ENCODE assay signal across 14 cellular contexts in the genomic region with DNA sequence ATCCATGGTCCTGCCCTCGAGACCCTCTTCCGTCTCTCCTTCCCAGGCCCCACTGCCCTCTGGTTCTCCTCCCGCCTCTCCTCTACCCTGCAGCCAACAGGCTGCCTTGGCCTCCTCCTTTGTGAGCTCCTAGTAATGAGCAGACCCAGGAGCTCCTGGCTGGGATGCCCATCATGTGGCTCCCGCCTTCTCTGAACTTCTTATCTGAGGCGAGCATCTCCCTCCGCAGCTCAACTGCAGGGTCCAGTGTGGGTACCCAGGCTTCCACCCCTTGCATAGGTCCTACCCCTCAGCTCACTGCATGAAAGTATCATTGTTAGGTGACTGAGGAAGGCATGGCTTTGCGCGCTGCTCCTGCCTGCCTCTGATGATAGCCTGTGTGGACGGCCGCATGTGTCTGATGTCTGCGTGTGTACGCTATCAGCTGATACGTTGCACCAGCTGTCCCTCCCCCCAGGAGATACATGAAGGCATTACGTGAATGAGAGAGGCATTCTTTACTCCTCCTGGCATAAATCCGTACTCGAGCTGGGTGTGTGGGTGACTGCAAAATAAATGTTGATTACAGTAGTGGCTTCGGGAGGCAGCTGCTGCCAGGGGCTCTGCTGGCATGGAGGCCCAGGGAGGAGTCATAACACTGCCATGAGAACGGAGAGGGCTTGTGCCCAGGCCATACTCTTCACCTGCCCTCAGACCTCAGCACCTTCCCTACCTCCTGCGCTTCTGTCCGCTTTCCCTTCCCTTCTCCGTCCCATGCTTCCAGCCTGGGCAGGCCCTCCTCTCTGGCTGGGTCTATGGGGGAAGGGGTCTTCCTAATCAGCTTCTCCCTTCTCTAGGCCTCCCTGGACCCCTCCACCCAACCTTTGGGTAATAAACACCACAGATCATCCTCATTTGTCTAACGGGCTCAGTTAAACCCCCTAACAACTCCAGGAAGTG. TPM values are rescaled to one million over a fixed set of nuclear protein-coding genes. Genes with fewer than 3 reads are reported as not detected.
DNase-seq lines count a peak whose midpoint lies in the region; ATAC-seq and TF ChIP-seq lines count a peak whose summit lies in the region.
"Had no signal": no experiment of that assay in that cellular context is flagged by ENCODE, and none has a peak within 500 bp of the region (broad histone marks: within the 10 kb centered on the region; RNA-seq: fewer than 3 reads in every experiment).

No MANE protein-coding gene starts in this region.

- H3K4me3 Mint-ChIP-seq in activated CD4-positive, alpha-beta T cell treated with anti-CD3 and anti-CD28 coated beads for 36 hours: no peak overlapping the region
- H3K4me3 Mint-ChIP-seq in activated CD4-positive, alpha-beta T cell treated with anti-CD3 and anti-CD28 coated beads, Interleukin-2, amount 10 ng/mL, durations not matched to agents 24 days and 14 days: no peak overlapping the region

- intact Hi-C loops in activated CD4-positive, alpha-beta T cell treated with anti-CD3 and anti-CD28 coated beads for 36 hours (cut with DNase I, micrococcal nuclease): no loop called here
- intact Hi-C loops in activated CD4-positive, alpha-beta T cell treated with anti-CD3 and anti-CD28 coated beads, Interleukin-2, amount 10 ng/mL, durations not matched to agents 24 days and 14 days (cut with micrococcal nuclease): no loop called here
- intact Hi-C loops in posterior vena cava (cut with DNase I): loop anchor here in 1 of 2 donors (5.0 kb wide), 1 partner anchor 538 kb away; no protein-coding TSS in a partner anchor

- TF ChIP-seq EP300 in SK-N-SH (IDR thresholded peaks at IDR 0.05; ENCODE audit: borderline replicate concordance in 1 of 2, low read depth in 1 of 2, low read length in 1 of 2): no peak

- H3K9me2 ChIP-seq in Karpas-422 (replicated peaks; ENCODE audit: insufficient read depth, low read length) (no peaks in the 10 kb centered on the region), SK-N-SH (no peaks in the 10 kb centered on the region)

- no peak for DNase-seq in activated CD4-positive, alpha-beta T cell treated with anti-CD3 and anti-CD28 coated beads for 36 hours
- no peak for DNase-seq in activated CD4-positive, alpha-beta T cell treated with anti-CD3 and anti-CD28 coated beads, Interleukin-2, amount 10 ng/mL, durations not matched to agents 24 days and 14 days
- no peak for DNase-seq in Karpas-422
- DNase-seq in erythroblast (lab: John Stamatoyannopoulos, UW): peak; percentile 47 to 73
- DNase-seq in posterior vena cava (ENCODE audit: low spot score): peak; percentile 68
- no peak for DNase-seq in iPS-NIHi11 (ENCODE audit: low spot score)
- DNase-seq in SK-N-SH: no peak
- DNase-seq in HAP-1 (ENCODE audit: low spot score in 2 of 2): no peak
- DNase-seq: foreskin fibroblast; NCI-H1417; RPMI8226; stimulated activated naive CD4-positive, alpha-beta T cell treated with Interleukin-2 at 50 U/mL for 16 hours had no signal

- H3K9me3 ChIP-seq in Karpas-422 (ENCODE audit: low read length) (no peaks in the 10 kb centered on the region), SK-N-SH (no peaks in the 10 kb centered on the region), HAP-1 (no peaks in the 10 kb centered on the region)

- H3K79me2 ChIP-seq in Karpas-422 (ENCODE audit: low read length) (peaks cover 88% of the 10 kb centered on the region), SK-N-SH (ENCODE audit: insufficient read depth) (no peaks in the 10 kb centered on the region)

- no peak for ATAC-seq in activated CD4-positive, alpha-beta T cell treated with anti-CD3 and anti-CD28 coated beads for 36 hours

- in situ Hi-C loops in HAP-1 (cut with MboI; ENCODE audit: low sequenced_read_pairs): no loop called here

- no peaks in the 10 kb centered on the region for H3K27me3 Mint-ChIP-seq in activated CD4-positive, alpha-beta T cell treated with anti-CD3 and anti-CD28 coated beads for 36 hours
- H3K27me3 Mint-ChIP-seq in activated CD4-positive, alpha-beta T cell treated with anti-CD3 and anti-CD28 coated beads, Interleukin-2, amount 10 ng/mL, durations not matched to agents 24 days and 14 days: no peaks in the 10 kb centered on the region

- no peak for TF ChIP-seq POLR2A in erythroblast (IDR thresholded peaks at IDR 0.05; ENCODE audit: low read length)

- peak overlapping the region; percentile 33 for H3K27ac Mint-ChIP-seq in activated CD4-positive, alpha-beta T cell treated with anti-CD3 and anti-CD28 coated beads for 36 hours
- H3K27ac Mint-ChIP-seq in activated CD4-positive, alpha-beta T cell treated with anti-CD3 and anti-CD28 coated beads, Interleukin-2, amount 10 ng/mL, durations not matched to agents 24 days and 14 days: no peak overlapping the region
- H3K27ac Mint-ChIP-seq: activated T-helper 2 cell treated with anti-CD3 and anti-CD28 coated beads, Interferon-gamma antibody, Interleukin-2, Interleukin-4, amounts not matched to agents 10 μg/mL and 5 μg/mL and 100 μg/mL, durations not matched to agents 14 hours and 24 hours and 36 hours had no signal

- H3K36me3 ChIP-seq in Karpas-422 (ENCODE audit: insufficient read depth, low read length) (no peaks in the 10 kb centered on the region), SK-N-SH (replicated peaks in 1 of 2; ENCODE audit: control insufficient read depth in 1 of 2, insufficient read depth in 2 of 2, low read length in 1 of 2) (no peaks in the 10 kb centered on the region), HAP-1 (replicated peaks) (no peaks in the 10 kb centered on the region)

- H3K36me3 Mint-ChIP-seq in activated CD4-positive, alpha-beta T cell treated with anti-CD3 and anti-CD28 coated beads for 36 hours (ENCODE audit: low read depth): peaks cover 2% of the 10 kb centered on the region
- H3K36me3 Mint-ChIP-seq in activated CD4-positive, alpha-beta T cell treated with anti-CD3 and anti-CD28 coated beads, Interleukin-2, amount 10 ng/mL, durations not matched to agents 24 days and 14 days (ENCODE audit: low read depth): no peaks in the 10 kb centered on the region

- H3K4me2 ChIP-seq in Karpas-422 (ENCODE audit: low read depth, low read length, poor library complexity, severe bottlenecking) (no peak overlapping the region), SK-N-SH (no peak overlapping the region)

- H3K27me3 ChIP-seq in Karpas-422 (ENCODE audit: low read length) (no peaks in the 10 kb centered on the region), SK-N-SH (ENCODE audit: insufficient read depth) (no peaks in the 10 kb centered on the region), HAP-1 (ENCODE audit: low read depth) (no peaks in the 10 kb centered on the region)

- no peaks in the 10 kb centered on the region for H3F3A ChIP-seq in SK-N-SH (replicated peaks; ENCODE audit: insufficient read depth)

- H3K4me3 ChIP-seq in Karpas-422 (ENCODE audit: low read length) (no peak overlapping the region), SK-N-SH (ENCODE audit: low read depth in 2 of 2, low read length in 1 of 2) (no peak overlapping the region), HAP-1 (no peak overlapping the region)

- CTCF ChIA-PET in activated CD4-positive, alpha-beta T cell treated with anti-CD3 and anti-CD28 coated beads for 36 hours (lab: Charles Lee): interaction anchor here (0.6 kb wide), 1 partner anchor 21 kb away, joined by 4 read pairs; no protein-coding TSS in a partner anchor
- CTCF ChIA-PET in SK-N-SH (lab: Yijun Ruan, JAX): interaction anchor here (1.5 kb wide), 1 partner anchor 11 kb away, joined by 4 read pairs; no protein-coding TSS in a partner anchor

- H3K4me1 ChIP-seq in Karpas-422 (ENCODE audit: low read length): peaks cover 50% of the 10 kb centered on the region
- H3K4me1 ChIP-seq in SK-N-SH (ENCODE audit: control insufficient read depth in 1 of 2, insufficient read depth in 2 of 2, low read depth in 1 of 2, low read length in 1 of 2): peaks cover 0 to 23% of the 10 kb centered on the region in 2 experiments; a peak in 1 of 4 replicates
- H3K4me1 ChIP-seq in HAP-1: peaks cover 5% of the 10 kb centered on the region

- no peak for TF ChIP-seq CTCF in SK-N-SH (IDR thresholded peaks at IDR 0.05)

- peaks cover 20% of the 10 kb centered on the region for H3K4me1 Mint-ChIP-seq in activated CD4-positive, alpha-beta T cell treated with anti-CD3 and anti-CD28 coated beads for 36 hours
- H3K4me1 Mint-ChIP-seq in activated CD4-positive, alpha-beta T cell treated with anti-CD3 and anti-CD28 coated beads, Interleukin-2, amount 10 ng/mL, durations not matched to agents 24 days and 14 days: peaks cover 16% of the 10 kb centered on the region

- no peak overlapping the region for H2AFZ ChIP-seq in Karpas-422 (ENCODE audit: low read length)
- H2AFZ ChIP-seq in SK-N-SH (ENCODE audit: low read depth): no peak overlapping the region

- no peak for TF ChIP-seq RAD21 in SK-N-SH (IDR thresholded peaks at IDR 0.05; ENCODE audit: low read length)

- WGBS in SK-N-SH (ENCODE audit: low lambda C conversion rate): 92% methylated on average over 22 of the region's 22 CpGs

- H3K9ac ChIP-seq in Karpas-422 (ENCODE audit: low read length) (no peak overlapping the region), SK-N-SH (no peak overlapping the region)

- H3K27ac ChIP-seq in Karpas-422 (ENCODE audit: low read length) (peak overlapping the region; percentile 9; the same call in 1 of the 2 replicates), SK-N-SH (ENCODE audit: low read depth in 2 of 2, low read length in 1 of 2) (no peak overlapping the region)
- H3K27ac ChIP-seq: C4-2B had no signal

- no peaks in the 10 kb centered on the region for H3K9me3 Mint-ChIP-seq in activated CD4-positive, alpha-beta T cell treated with anti-CD3 and anti-CD28 coated beads for 36 hours (ENCODE audit: low read depth)
- no peaks in the 10 kb centered on the region for H3K9me3 Mint-ChIP-seq in activated CD4-positive, alpha-beta T cell treated with anti-CD3 and anti-CD28 coated beads, Interleukin-2, amount 10 ng/mL, durations not matched to agents 24 days and 14 days
- H3K9me3 Mint-ChIP-seq: activated T-helper 2 cell treated with anti-CD3 and anti-CD28 coated beads, Interferon-gamma antibody, Interleukin-2, Interleukin-4, amounts not matched to agents 10 μg/mL and 5 μg/mL and 100 μg/mL, durations not matched to agents 14 hours and 24 hours and 36 hours had no signal

- POLR2A ChIA-PET in activated CD4-positive, alpha-beta T cell treated with anti-CD3 and anti-CD28 coated beads for 36 hours (lab: Charles Lee): interaction anchor here (0.6 kb wide), 1 partner anchor 407 kb away, joined by 4 read pairs; no protein-coding TSS in a partner anchor
- POLR2A ChIA-PET in SK-N-SH (lab: Yijun Ruan, JAX): no interaction called here

- H4K20me1 ChIP-seq in Karpas-422 (ENCODE audit: insufficient read depth, low read depth, low read length) (no peaks in the 10 kb centered on the region), SK-N-SH (ENCODE audit: insufficient read depth) (no peaks in the 10 kb centered on the region)

RNA-seq across cellular contexts. Expression of a gene that starts 48.8 kb away (rescaled TPM):
- 10 to 100 TPM; 22.8 to 34.9 TPM for total RNA-seq in activated CD4-positive, alpha-beta T cell treated with anti-CD3 and anti-CD28 coated beads for 36 hours
- total RNA-seq in activated CD4-positive, alpha-beta T cell treated with anti-CD3 and anti-CD28 coated beads, Interleukin-2, amount 10 ng/mL, durations not matched to agents 24 days and 14 days: 28.3 and 29.3 TPM in 2 replicates
- total RNA-seq in Karpas-422 (2014; rRNA removed; shearing (Covaris generic); ENCODE audit: low replicate concordance): 25.2 and 32.3 TPM in 2 replicates
- total RNA-seq in posterior vena cava: 10 to 100 TPM; 11.6 to 13.3 TPM
- 2.4 and 2.7 TPM in 2 replicates for polyA plus RNA-seq in SK-N-SH (2012; rRNA removed)
- polyA plus RNA-seq in SK-N-SH (2012; cell fraction: cytosol; rRNA removed): 2.0 and 2.1 TPM in 2 replicates
- 8.4 and 9.2 TPM in 2 replicates for polyA plus RNA-seq in SK-N-SH (2012; cell fraction: nucleus; rRNA removed)

RNA-seq across cellular contexts. Expression of a gene that starts 52.3 kb away (rescaled TPM):
- 100 to 1,000 TPM; 176 to 182 TPM for total RNA-seq in activated CD4-positive, alpha-beta T cell treated with anti-CD3 and anti-CD28 coated beads for 36 hours
- 111 and 119 TPM in 2 replicates for total RNA-seq in activated CD4-positive, alpha-beta T cell treated with anti-CD3 and anti-CD28 coated beads, Interleukin-2, amount 10 ng/mL, durations not matched to agents 24 days and 14 days
- 93.4 and 156 TPM in 2 replicates for total RNA-seq in Karpas-422 (2014; rRNA removed; shearing (Covaris generic); ENCODE audit: low replicate concordance)
- 100 to 1,000 TPM in 1 of 2 donors, 10 to 100 TPM in 1; 68.7 to 103 TPM for total RNA-seq in posterior vena cava
- polyA plus RNA-seq in SK-N-SH (2012; rRNA removed): 24.7 and 25.2 TPM in 2 replicates
- polyA plus RNA-seq in SK-N-SH (2012; cell fraction: cytosol; rRNA removed): 12.0 and 19.2 TPM in 2 replicates
- 15.3 TPM in 2 replicates for polyA plus RNA-seq in SK-N-SH (2012; cell fraction: nucleus; rRNA removed)

Comparison
In these comparisons a context has a peak if more than half of its experiments do, and no peak if none do; other contexts are left out.
1. DNase-seq: peak in erythroblast (2 of 2) and posterior vena cava (single experiment); none in activated CD4-positive, alpha-beta T cell treated with anti-CD3 and anti-CD28 coated beads for 36 hours (single experiment), activated CD4-positive, alpha-beta T cell treated with anti-CD3 and anti-CD28 coated beads, Interleukin-2, amount 10 ng/mL, durations not matched to agents 24 days and 14 days (single experiment), Karpas-422 (single experiment), iPS-NIHi11 (single experiment), SK-N-SH (single experiment) and HAP-1 (0 of 2).